Comparison of ENCODE assay signal across 8 cellular contexts in genomic region chr16:28984619-28985135, GRCh38. TPM values are rescaled to one million over a fixed set of nuclear protein-coding genes. Genes with fewer than 3 reads are reported as not detected.
A peak's percentile ranks its signal among the peaks of the same experiment; 100 is the strongest.
DNase-seq lines count a peak whose midpoint lies in the region; ATAC-seq and TF ChIP-seq lines count a peak whose summit lies in the region.

TSS of gene LAT (plus strand) at chr16:28985052. CDS start at chr16:28985418, 366 bp downstream.

- DNase-seq in CD4-positive, alpha-beta T cell = peak; percentile 69 to 89 (median 82)
- DNase-seq in NCI-H1105 treated with DMSO at 0.1 percent for 48 hours (lab: John Stamatoyannopoulos, UW) = peak; percentile 35
- peak; percentile 60 to 62 for DNase-seq in activated CD8-positive, alpha-beta memory T cell treated with anti-CD3 and anti-CD28 coated beads for 4 hours (ENCODE audit: low read depth in 2 of 2)
- no peak for DNase-seq in lower lobe of right lung
- peak; percentile 40 for DNase-seq in stomach
- DNase-seq in NCI-H2171 treated with DMSO at 0.1 percent for 48 hours (lab: John Stamatoyannopoulos, UW) = no peak

- H3K36me3 Mint-ChIP-seq in CD4-positive, alpha-beta T cell (ENCODE audit: low read depth) = peaks cover 91% of the 10 kb centered on the region

- no peaks in the 10 kb centered on the region for H3K27me3 ChIP-seq in CD4-positive, alpha-beta T cell (ENCODE audit: control insufficient read depth, insufficient read depth, low read length)
- H3K27me3 ChIP-seq in lower lobe of right lung (ENCODE audit: low read depth) (no peaks in the 10 kb centered on the region), stomach (no peaks in the 10 kb centered on the region)

- CTCF ChIA-PET in CD4-positive, alpha-beta T cell (lab: Charles Lee) = interaction anchor here (0.9 to 1.1 kb wide), 2 partner anchors 44 to 56 kb away, joined by 3 read pairs; no protein-coding TSS in a partner anchor

- H3K4me1 Mint-ChIP-seq in CD4-positive, alpha-beta T cell (ENCODE audit: low read depth) = peaks cover 55% of the 10 kb centered on the region

- no peak for TF ChIP-seq EP300 in stomach (IDR thresholded peaks at IDR 0.05)

- peaks cover 6% of the 10 kb centered on the region for H3K9me3 Mint-ChIP-seq in CD4-positive, alpha-beta T cell

- TF ChIP-seq POLR2A in stomach (IDR thresholded peaks at IDR 0.05) = no peak

- H3K27ac Mint-ChIP-seq in CD4-positive, alpha-beta T cell = peak within 1 kb of the TSS; percentile 100

- peaks cover 5% of the 10 kb centered on the region for H3K9me3 ChIP-seq in CD4-positive, alpha-beta T cell (ENCODE audit: control insufficient read depth, low read length)
- H3K9me3 ChIP-seq in lower lobe of right lung (no peaks in the 10 kb centered on the region), stomach (peaks cover 0 to 12% (median 3%) of the 10 kb centered on the region in 4 donors)

- H3K4me3 ChIP-seq in lower lobe of right lung (peak within 1 kb of the TSS; percentile 48), stomach (peak within 1 kb of the TSS; percentile 23 to 37 (median 30))

- H3K27me3 Mint-ChIP-seq in CD4-positive, alpha-beta T cell = no peaks in the 10 kb centered on the region

- peaks cover 88% of the 10 kb centered on the region for H3K36me3 ChIP-seq in lower lobe of right lung
- H3K36me3 ChIP-seq in stomach = peaks cover 63 to 100% (median 100%) of the 10 kb centered on the region in 4 donors

- WGBS in stomach, 5 donors = 62 to 89% (median 70%) methylated on average over 7 to 24 of the region's 24 CpGs

- no peak for TF ChIP-seq CTCF in CD4-positive, alpha-beta T cell (IDR thresholded peaks at IDR 0.05)
- TF ChIP-seq CTCF in lower lobe of right lung (IDR thresholded peaks at IDR 0.05) = no peak
- no peak for TF ChIP-seq CTCF in stomach (IDR thresholded peaks at IDR 0.05)

- peak within 1 kb of the TSS; percentile 88 for H3K27ac ChIP-seq in CD4-positive, alpha-beta T cell (ENCODE audit: low read depth, low read length)
- H3K27ac ChIP-seq in lower lobe of right lung (peak within 1 kb of the TSS; percentile 60), stomach (peak within 1 kb of the TSS; percentile 24 to 71 (median 50))

- H3K4me1 ChIP-seq in lower lobe of right lung (no peaks in the 10 kb centered on the region), stomach (peaks cover 0 to 10% (median 0%) of the 10 kb centered on the region in 4 donors)

- POLR2A ChIA-PET in CD4-positive, alpha-beta T cell (lab: Charles Lee) = interaction anchor here (0.8 to 8.2 kb wide), 13 partner anchors 9 to 161 kb away, joined by 3 to 100 read pairs (median 5); partner anchors contain the start of genes NFATC2IP, SPNS1 and TUFM

- peak within 1 kb of the TSS; percentile 100 for H3K4me3 Mint-ChIP-seq in CD4-positive, alpha-beta T cell

- intact Hi-C loops in CD4-positive, alpha-beta T cell (cut with DNase I, micrococcal nuclease) = loop anchor here (2.0 to 5.0 kb wide), 2 partner anchors 24 to 672 kb away; no protein-coding TSS in a partner anchor
- intact Hi-C loops in lower lobe of right lung (cut with DNase I) = no loop called here
- intact Hi-C loops in stomach (cut with DNase I; ENCODE audit: low total_unique reads) = no loop called here

- peak; percentile 71 for ATAC-seq in CD4-positive, alpha-beta T cell (ENCODE audit: poor library complexity)
- ATAC-seq in lower lobe of right lung (peak; percentile 59 to 61), GM21360 (IDR thresholded peaks at IDR 0.05; ENCODE audit: unreplicated experiment) (no peak), HG03097 (IDR thresholded peaks at IDR 0.05; ENCODE audit: low FRiP score, unreplicated experiment) (no peak)

RNA-seq across cellular contexts. Expression of gene LAT, which starts in this region (rescaled TPM):
- 100 to 1,000 TPM; 156 to 160 TPM for total RNA-seq in CD4-positive, alpha-beta T cell
- 17.8 TPM for total RNA-seq in lower lobe of right lung
- 10 to 100 TPM in 1 of 5 donors, 1 to 10 TPM in 3, not detected in 1; 1.3 to 26.8 (median 4.8) TPM for total RNA-seq in stomach
- polyA plus RNA-seq in stomach = 10 to 100 TPM in 1 of 3 donors, 1 to 10 TPM in 2; 7.3 to 15.5 (median 8.4) TPM

Comparison
In these comparisons a context has a peak if more than half of its experiments do, and no peak if none do; other contexts are left out.
1. ATAC-seq: peak in CD4-positive, alpha-beta T cell (single experiment) and lower lobe of right lung (2 of 2); none in GM21360 (single experiment) and HG03097 (single experiment).
2. DNase-seq: peak in CD4-positive, alpha-beta T cell (10 of 10), NCI-H1105 treated with DMSO at 0.1 percent for 48 hours (single experiment), activated CD8-positive, alpha-beta memory T cell treated with anti-CD3 and anti-CD28 coated beads for 4 hours (2 of 2) and stomach (single experiment); none in lower lobe of right lung (single experiment) and NCI-H2171 treated with DMSO at 0.1 percent for 48 hours (single experiment).
3. intact Hi-C loops: an anchor here in CD4-positive, alpha-beta T cell (2.0 to 5.0 kb wide); none called in lower lobe of right lung and stomach.
4. Peak in every context shown above with its lines, with median percentiles within 50 percentile points of each other: H3K27ac ChIP-seq.